ENCODE assay signal across 8 cellular contexts in genomic region chr14:86654558-86655184, GRCh38.
DNase-seq lines count a peak whose midpoint lies in the region; ATAC-seq and TF ChIP-seq lines count a peak whose summit lies in the region.
"Had no signal": no experiment of that assay in that cellular context is flagged by ENCODE, and none has a peak within 500 bp of the region (broad histone marks: within the 10 kb centered on the region; RNA-seq: fewer than 3 reads in every experiment).

No MANE protein-coding gene starts in this region.

- no peaks in the 10 kb centered on the region for H3K27me3 ChIP-seq in endodermal cell (ENCODE audit: control insufficient read depth, insufficient read depth, low read length, poor library complexity, severe bottlenecking)

- no peaks in the 10 kb centered on the region for H3K4me1 Mint-ChIP-seq in endodermal cell
- H3K4me1 Mint-ChIP-seq: activated B cell treated with CpG ODN at 0.5 μM for 24 hours had no signal

- H3K27me3 Mint-ChIP-seq in endodermal cell (ENCODE audit: insufficient read depth) = peaks cover 2% of the 10 kb centered on the region
- H3K27me3 Mint-ChIP-seq: activated B cell treated with CpG ODN at 0.5 μM for 24 hours had no signal

- H3K4me1 ChIP-seq in endodermal cell (ENCODE audit: control insufficient read depth, insufficient read depth, low read length) = no peaks in the 10 kb centered on the region

- H3K4me3 ChIP-seq in endodermal cell (ENCODE audit: low read length) = no peak overlapping the region

- in situ Hi-C loops in KBM-7 (cut with MboI; ENCODE audit: low pct_unique_long_range_greater_than_20kb, low sequenced_read_pairs) = no loop called here

- H3K9me3 ChIP-seq in endodermal cell (ENCODE audit: control insufficient read depth, low read length) = peaks cover 12% of the 10 kb centered on the region

- 68 to 75% methylated on average over 4 to 7 of the region's 8 CpGs for WGBS in endodermal cell (ENCODE audit: insufficient coverage in 1 of 2, insufficient read length in 1 of 2), 2 experiments

- H3K9me3 Mint-ChIP-seq in endodermal cell = peaks cover 14% of the 10 kb centered on the region
- H3K9me3 Mint-ChIP-seq: activated B cell treated with CpG ODN at 0.5 μM for 24 hours had no signal

- no peaks in the 10 kb centered on the region for H3K36me3 ChIP-seq in endodermal cell (ENCODE audit: control insufficient read depth, insufficient read depth, low read length)

- H3K9ac ChIP-seq in endodermal cell (ENCODE audit: extremely low read depth, low read length, poor library complexity, severe bottlenecking) = no peak overlapping the region

- H3K36me3 Mint-ChIP-seq in endodermal cell (ENCODE audit: low read depth) = no peaks in the 10 kb centered on the region

- no peak overlapping the region for H3K27ac ChIP-seq in endodermal cell (ENCODE audit: low read depth, low read length)

- DNase-seq in ELR (ENCODE audit: low read depth) (peak; percentile 53), KBM-7 (peak; percentile 65), SHP77 (lab: John Stamatoyannopoulos, UW) (peak; percentile 33 to 49), endodermal cell (peak; percentile 91), omental fat pad (ENCODE audit: low spot score) (peak; percentile 49)
- DNase-seq: activated B cell treated with CpG ODN at 0.5 μM for 24 hours had no signal

- ATAC-seq in omental fat pad (ENCODE audit: low FRiP score) (no peak), HG02852 (IDR thresholded peaks at IDR 0.05; ENCODE audit: unreplicated experiment) (no peak), HG03139 (IDR thresholded peaks at IDR 0.05; ENCODE audit: unreplicated experiment) (no peak)

- H3K4me3 Mint-ChIP-seq in endodermal cell = no peak overlapping the region
- H3K4me3 Mint-ChIP-seq: activated B cell treated with CpG ODN at 0.5 μM for 24 hours had no signal

- H3K27ac Mint-ChIP-seq in endodermal cell = no peak overlapping the region
- H3K27ac Mint-ChIP-seq: activated B cell treated with CpG ODN at 0.5 μM for 24 hours had no signal

- peak; percentile 89 for TF ChIP-seq CTCF in endodermal cell (conservative IDR thresholded peaks at IDR 0.05)
- TF ChIP-seq CTCF in omental fat pad (IDR thresholded peaks at IDR 0.05) = no peak

Comparison
In these comparisons a context has a peak if more than half of its experiments do, and no peak if none do; other contexts are left out.
1. DNase-seq: peak in every context shown above with its lines; median percentile 91 in endodermal cell; 65 in KBM-7; 53 in ELR; 49 in omental fat pad; 41 in SHP77.